Comparison of ENCODE assay signal across 23 cellular contexts in the genomic region with DNA sequence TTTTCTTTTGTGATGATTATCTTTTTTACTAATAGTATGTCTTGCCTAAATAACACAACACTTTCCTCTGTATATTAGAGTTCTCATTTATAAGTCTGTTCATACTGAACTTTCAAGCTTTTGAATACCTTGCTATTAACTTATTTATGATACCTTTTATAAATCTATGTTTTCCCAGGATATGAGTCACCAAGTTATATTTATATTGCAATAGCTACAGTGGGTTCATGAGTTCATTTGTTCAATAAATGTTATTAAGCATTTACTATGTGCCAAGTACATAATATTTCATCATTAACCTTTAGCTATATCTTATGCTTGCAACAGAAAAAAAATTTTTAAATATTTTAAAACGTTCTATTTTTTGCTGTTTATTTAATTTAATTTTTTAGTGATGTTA. TPM values are rescaled to one million over a fixed set of nuclear protein-coding genes. Genes with fewer than 3 reads are reported as not detected.
"Had no signal": no experiment of that assay in that cellular context is flagged by ENCODE, and none has a peak within 500 bp of the region (broad histone marks: within the 10 kb centered on the region; RNA-seq: fewer than 3 reads in every experiment).

No MANE protein-coding gene starts in this region.

- DNase-seq: effector CD4-positive, alpha-beta T cell; endodermal cell; foreskin melanocyte; heart left ventricle; hippocampal formation; kidney glomerular epithelial cell; mammary epithelial cell; naive thymus-derived CD4-positive, alpha-beta T cell; nephron progenitor cell; stimulated activated CD4-positive, alpha-beta T cell treated with anti-CD3 and anti-CD28 coated beads, Interleukin-2, amount 100 ng/mL, for 48 hours; stimulated activated naive CD4-positive, alpha-beta T cell treated with Interleukin-2 at 50 U/mL for 16 hours; thyroid gland had no signal

- H3K9me3 ChIP-seq: heart left ventricle, prostate gland, suprapubic skin, thyroid gland had no signal

- FAIRE-seq: islet of Langerhans, urothelium cell line had no signal

- H3K27ac ChIP-seq: coronary artery, heart left ventricle, parathyroid adenoma, prostate gland, suprapubic skin, thyroid gland had no signal

- H3K4me3 ChIP-seq: coronary artery, heart left ventricle, prostate gland, smooth muscle cell, suprapubic skin, thyroid gland had no signal

- H3K27me3 ChIP-seq: suprapubic skin, thyroid gland had no signal

- H3K36me3 ChIP-seq: heart left ventricle, prostate gland, suprapubic skin, thyroid gland had no signal

- H3K4me1 ChIP-seq: parathyroid adenoma, prostate gland, thyroid gland had no signal

- ATAC-seq: heart left ventricle; naive thymus-derived CD4-positive, alpha-beta T cell; sciatic nerve had no signal

RNA-seq across cellular contexts. Expression of a gene that starts 18.3 kb away (rescaled TPM):
- total RNA-seq: dermis microvascular lymphatic vessel endothelial cell, glomerular endothelial cell, lower leg skin, sciatic nerve, smooth muscle cell, thyroid gland had no signal
- polyA plus RNA-seq: naive thymus-derived CD4-positive, alpha-beta T cell; smooth muscle cell had no signal

RNA-seq across cellular contexts. Expression of a gene that starts 28.3 kb away (rescaled TPM):
- polyA plus RNA-seq: naive thymus-derived CD4-positive, alpha-beta T cell had no signal

RNA-seq across cellular contexts. Expression of a gene that starts 49.5 kb away (rescaled TPM):
- total RNA-seq: dermis microvascular lymphatic vessel endothelial cell had no signal
